ENCODE assay signal across 2 cellular contexts in the genomic region with DNA sequence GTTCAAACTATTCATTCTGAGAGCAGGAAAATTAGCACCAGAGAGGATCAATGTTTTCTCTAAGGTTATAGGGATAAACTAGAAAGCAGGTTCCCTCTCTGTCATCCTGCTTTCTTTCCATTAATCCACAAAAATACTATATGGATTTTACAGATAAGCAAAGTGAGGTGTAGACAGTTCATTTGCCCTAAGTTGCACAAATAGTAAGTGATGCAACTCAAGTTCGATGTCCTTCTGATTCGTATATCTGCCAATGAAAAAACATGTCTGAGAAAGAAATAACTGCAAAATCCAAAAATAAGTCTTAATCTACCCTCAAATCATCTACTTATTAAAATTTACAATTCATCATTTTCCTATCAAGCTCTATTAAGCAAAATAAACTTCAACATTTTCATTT.
TF ChIP-seq lines count a peak whose summit lies in the region.

No MANE protein-coding gene starts in this region.

TF ChIP-seq in A549, 52 proteins besides CTCF, POLR2A, EP300 and RAD21 (continued from another document):
- TF ChIP-seq HEYL (CRISPR knock-in tag; IDR thresholded peaks at IDR 0.05) (no peak), SMC3 (IDR thresholded peaks at IDR 0.05) (no peak), JUNB (IDR thresholded peaks at IDR 0.05) (no peak), HOXA7 (CRISPR knock-in tag; IDR thresholded peaks at IDR 0.05) (no peak), ZSCAN20 (CRISPR knock-in tag; IDR thresholded peaks at IDR 0.05) (no peak), ESRRA (IDR thresholded peaks at IDR 0.05; ENCODE audit: borderline replicate concordance, low read length) (no peak), HMGXB4 (CRISPR knock-in tag; IDR thresholded peaks at IDR 0.05; ENCODE audit: borderline replicate concordance) (no peak), EHMT2 (IDR thresholded peaks at IDR 0.05; ENCODE audit: low read depth) (no peak), MAZ (IDR thresholded peaks at IDR 0.05; ENCODE audit: borderline replicate concordance, low read depth, low read length) (no peak), HOXB5 (CRISPR knock-in tag; IDR thresholded peaks at IDR 0.05) (no peak)

TF ChIP-seq in GM23338, 12 proteins besides CTCF, POLR2A, EP300 and RAD21 (continued from another document):
- TF ChIP-seq, protein P1, sequence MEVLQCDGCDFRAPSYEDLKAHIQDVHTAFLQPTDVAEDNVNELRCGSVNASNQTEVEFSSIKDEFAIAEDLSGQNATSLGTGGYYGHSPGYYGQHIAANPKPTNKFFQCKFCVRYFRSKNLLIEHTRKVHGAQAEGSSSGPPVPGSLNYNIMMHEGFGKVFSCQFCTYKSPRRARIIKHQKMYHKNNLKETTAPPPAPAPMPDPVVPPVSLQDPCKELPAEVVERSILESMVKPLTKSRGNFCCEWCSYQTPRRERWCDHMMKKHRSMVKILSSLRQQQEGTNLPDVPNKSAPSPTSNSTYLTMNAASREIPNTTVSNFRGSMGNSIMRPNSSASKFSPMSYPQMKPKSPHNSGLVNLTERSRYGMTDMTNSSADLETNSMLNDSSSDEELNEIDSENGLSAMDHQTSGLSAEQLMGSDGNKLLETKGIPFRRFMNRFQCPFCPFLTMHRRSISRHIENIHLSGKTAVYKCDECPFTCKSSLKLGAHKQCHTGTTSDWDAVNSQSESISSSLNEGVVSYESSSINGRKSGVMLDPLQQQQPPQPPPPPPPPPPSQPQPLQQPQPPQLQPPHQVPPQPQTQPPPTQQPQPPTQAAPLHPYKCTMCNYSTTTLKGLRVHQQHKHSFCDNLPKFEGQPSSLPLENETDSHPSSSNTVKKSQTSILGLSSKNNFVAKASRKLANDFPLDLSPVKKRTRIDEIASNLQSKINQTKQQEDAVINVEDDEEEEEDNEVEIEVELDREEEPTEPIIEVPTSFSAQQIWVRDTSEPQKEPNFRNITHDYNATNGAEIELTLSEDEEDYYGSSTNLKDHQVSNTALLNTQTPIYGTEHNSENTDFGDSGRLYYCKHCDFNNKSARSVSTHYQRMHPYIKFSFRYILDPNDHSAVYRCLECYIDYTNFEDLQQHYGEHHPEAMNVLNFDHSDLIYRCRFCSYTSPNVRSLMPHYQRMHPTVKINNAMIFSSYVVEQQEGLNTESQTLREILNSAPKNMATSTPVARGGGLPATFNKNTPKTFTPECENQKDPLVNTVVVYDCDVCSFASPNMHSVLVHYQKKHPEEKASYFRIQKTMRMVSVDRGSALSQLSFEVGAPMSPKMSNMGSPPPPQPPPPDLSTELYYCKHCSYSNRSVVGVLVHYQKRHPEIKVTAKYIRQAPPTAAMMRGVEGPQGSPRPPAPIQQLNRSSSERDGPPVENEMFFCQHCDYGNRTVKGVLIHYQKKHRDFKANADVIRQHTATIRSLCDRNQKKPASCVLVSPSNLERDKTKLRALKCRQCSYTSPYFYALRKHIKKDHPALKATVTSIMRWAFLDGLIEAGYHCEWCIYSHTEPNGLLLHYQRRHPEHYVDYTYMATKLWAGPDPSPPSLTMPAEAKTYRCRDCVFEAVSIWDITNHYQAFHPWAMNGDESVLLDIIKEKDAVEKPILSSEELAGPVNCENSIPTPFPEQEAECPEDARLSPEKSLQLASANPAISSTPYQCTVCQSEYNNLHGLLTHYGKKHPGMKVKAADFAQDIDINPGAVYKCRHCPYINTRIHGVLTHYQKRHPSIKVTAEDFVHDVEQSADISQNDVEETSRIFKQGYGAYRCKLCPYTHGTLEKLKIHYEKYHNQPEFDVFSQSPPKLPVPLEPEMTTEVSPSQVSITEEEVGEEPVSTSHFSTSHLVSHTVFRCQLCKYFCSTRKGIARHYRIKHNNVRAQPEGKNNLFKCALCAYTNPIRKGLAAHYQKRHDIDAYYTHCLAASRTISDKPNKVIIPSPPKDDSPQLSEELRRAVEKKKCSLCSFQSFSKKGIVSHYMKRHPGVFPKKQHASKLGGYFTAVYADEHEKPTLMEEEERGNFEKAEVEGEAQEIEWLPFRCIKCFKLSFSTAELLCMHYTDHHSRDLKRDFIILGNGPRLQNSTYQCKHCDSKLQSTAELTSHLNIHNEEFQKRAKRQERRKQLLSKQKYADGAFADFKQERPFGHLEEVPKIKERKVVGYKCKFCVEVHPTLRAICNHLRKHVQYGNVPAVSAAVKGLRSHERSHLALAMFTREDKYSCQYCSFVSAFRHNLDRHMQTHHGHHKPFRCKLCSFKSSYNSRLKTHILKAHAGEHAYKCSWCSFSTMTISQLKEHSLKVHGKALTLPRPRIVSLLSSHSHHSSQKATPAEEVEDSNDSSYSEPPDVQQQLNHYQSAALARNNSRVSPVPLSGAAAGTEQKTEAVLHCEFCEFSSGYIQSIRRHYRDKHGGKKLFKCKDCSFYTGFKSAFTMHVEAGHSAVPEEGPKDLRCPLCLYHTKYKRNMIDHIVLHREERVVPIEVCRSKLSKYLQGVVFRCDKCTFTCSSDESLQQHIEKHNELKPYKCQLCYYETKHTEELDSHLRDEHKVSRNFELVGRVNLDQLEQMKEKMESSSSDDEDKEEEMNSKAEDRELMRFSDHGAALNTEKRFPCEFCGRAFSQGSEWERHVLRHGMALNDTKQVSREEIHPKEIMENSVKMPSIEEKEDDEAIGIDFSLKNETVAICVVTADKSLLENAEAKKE (CRISPR knock-in tag; IDR thresholded peaks at IDR 0.05) = no peak
- TF ChIP-seq ZNF331 (CRISPR knock-in tag; IDR thresholded peaks at IDR 0.05; ENCODE audit: low read depth) (no peak), ETS1 (IDR thresholded peaks at IDR 0.05) (no peak), STAT1 (IDR thresholded peaks at IDR 0.05; ENCODE audit: unreplicated experiment) (no peak), ZNF114 (CRISPR knock-in tag; IDR thresholded peaks at IDR 0.05) (no peak), EZH2 (IDR thresholded peaks at IDR 0.05; ENCODE audit: low read depth, unreplicated experiment) (no peak), REST (IDR thresholded peaks at IDR 0.05; ENCODE audit: unreplicated experiment) (no peak), NANOG (IDR thresholded peaks at IDR 0.05; ENCODE audit: borderline replicate concordance) (no peak), POLR2AphosphoS5 (IDR thresholded peaks at IDR 0.05; ENCODE audit: low read depth) (no peak)
